Comparison of ENCODE assay signal across 8 cellular contexts in genomic region chr14:95516554-95517209, GRCh38. TPM values are rescaled to one million over a fixed set of nuclear protein-coding genes. Genes with fewer than 3 reads are reported as not detected.
DNase-seq lines count a peak whose midpoint lies in the region; ATAC-seq lines count a peak whose summit lies in the region.

TSS of gene SYNE3 (minus strand) at chr14:95516650. CDS start at chr14:95475821, 40,829 bp downstream.

- no peaks in the 10 kb centered on the region for H3K9me3 Mint-ChIP-seq in T-helper 1 cell treated with Interleukin-12 subunit alpha and Interleukin-12 subunit beta and Interleukin-4 antibody, amounts not matched to agents 30 μg/mL and 1 μg/mL, for 36 hours
- no peaks in the 10 kb centered on the region for H3K9me3 Mint-ChIP-seq in stimulated activated naive B cell treated with anti-CD40 and anti-IgM and Interleukin-4, amounts not matched to agents 10 μg/mL and 1 μg/mL and 100 μg/mL, for 72 hours

- peaks cover 58% of the 10 kb centered on the region for H3K4me1 Mint-ChIP-seq in T-helper 1 cell treated with Interleukin-12 subunit alpha and Interleukin-12 subunit beta and Interleukin-4 antibody, amounts not matched to agents 30 μg/mL and 1 μg/mL, for 36 hours (ENCODE audit: low read depth)
- peaks cover 50 to 75% of the 10 kb centered on the region in 2 donors for H3K4me1 Mint-ChIP-seq in stimulated activated naive B cell treated with anti-CD40 and anti-IgM and Interleukin-4, amounts not matched to agents 10 μg/mL and 1 μg/mL and 100 μg/mL, for 72 hours

- ATAC-seq in GM18909 (IDR thresholded peaks at IDR 0.05; ENCODE audit: poor library complexity, unreplicated experiment) (peak; percentile 51), HG03108 (IDR thresholded peaks at IDR 0.05; ENCODE audit: unreplicated experiment) (peak; percentile 28), left colon (peak; percentile 87)
- ATAC-seq in stimulated activated naive B cell treated with anti-CD40 and anti-IgM and Interleukin-4, amounts not matched to agents 10 μg/mL and 1 μg/mL and 100 μg/mL, for 72 hours (replicated peaks): peak; percentile 64 to 70

- in situ Hi-C loops in ACHN (cut with HindIII; ENCODE audit: low pct_ligation_motif_present, low pct_unique_long_range_greater_than_20kb, low sequenced_read_pairs): no loop called here

- peak within 1 kb of the TSS; percentile 93 for H3K4me3 Mint-ChIP-seq in T-helper 1 cell treated with Interleukin-12 subunit alpha and Interleukin-12 subunit beta and Interleukin-4 antibody, amounts not matched to agents 30 μg/mL and 1 μg/mL, for 36 hours
- H3K4me3 Mint-ChIP-seq in stimulated activated naive B cell treated with anti-CD40 and anti-IgM and Interleukin-4, amounts not matched to agents 10 μg/mL and 1 μg/mL and 100 μg/mL, for 72 hours: peak within 1 kb of the TSS; percentile 88 to 91

- intact Hi-C loops in left colon (cut with DNase I, micrococcal nuclease): no loop called here

- H3K27ac Mint-ChIP-seq in T-helper 1 cell treated with Interleukin-12 subunit alpha and Interleukin-12 subunit beta and Interleukin-4 antibody, amounts not matched to agents 30 μg/mL and 1 μg/mL, for 36 hours: peak within 1 kb of the TSS; percentile 98
- peak within 1 kb of the TSS; percentile 91 for H3K27ac Mint-ChIP-seq in stimulated activated naive B cell treated with anti-CD40 and anti-IgM and Interleukin-4, amounts not matched to agents 10 μg/mL and 1 μg/mL and 100 μg/mL, for 72 hours

- DNase-seq in ACHN (peak; percentile 32), left colon (peak; percentile 71 to 81), dedifferentiated amniotic fluid mesenchymal stem cell (ENCODE audit: extremely low spot score) (no peak)
- DNase-seq in central memory CD4-positive, alpha-beta T cell: peak; percentile 52
- peak; percentile 57 for DNase-seq in stimulated activated naive B cell treated with anti-CD40 and anti-IgM and Interleukin-4, amounts not matched to agents 10 μg/mL and 1 μg/mL and 100 μg/mL, for 72 hours

- peaks cover 16% of the 10 kb centered on the region for H3K36me3 Mint-ChIP-seq in T-helper 1 cell treated with Interleukin-12 subunit alpha and Interleukin-12 subunit beta and Interleukin-4 antibody, amounts not matched to agents 30 μg/mL and 1 μg/mL, for 36 hours (ENCODE audit: low read depth)
- H3K36me3 Mint-ChIP-seq in stimulated activated naive B cell treated with anti-CD40 and anti-IgM and Interleukin-4, amounts not matched to agents 10 μg/mL and 1 μg/mL and 100 μg/mL, for 72 hours: peaks cover 0 to 12% of the 10 kb centered on the region in 2 donors

- H3K27me3 Mint-ChIP-seq in T-helper 1 cell treated with Interleukin-12 subunit alpha and Interleukin-12 subunit beta and Interleukin-4 antibody, amounts not matched to agents 30 μg/mL and 1 μg/mL, for 36 hours (ENCODE audit: low read depth): no peaks in the 10 kb centered on the region
- no peaks in the 10 kb centered on the region for H3K27me3 Mint-ChIP-seq in stimulated activated naive B cell treated with anti-CD40 and anti-IgM and Interleukin-4, amounts not matched to agents 10 μg/mL and 1 μg/mL and 100 μg/mL, for 72 hours

RNA-seq across cellular contexts. Expression of gene SYNE3, which starts in this region (rescaled TPM):
- 10 to 100 TPM; 11.6 to 12.1 TPM for total RNA-seq in left colon

Comparison
In these comparisons a context has a peak if more than half of its experiments do, and no peak if none do; other contexts are left out.
1. ATAC-seq: peak in every context shown above with its lines; median percentile 87 in left colon; 67 in stimulated activated naive B cell treated with anti-CD40 and anti-IgM and Interleukin-4, amounts not matched to agents 10 μg/mL and 1 μg/mL and 100 μg/mL, for 72 hours; 51 in GM18909; 28 in HG03108.